19 cellular contexts compared by ENCODE assay signal in the genomic region with DNA sequence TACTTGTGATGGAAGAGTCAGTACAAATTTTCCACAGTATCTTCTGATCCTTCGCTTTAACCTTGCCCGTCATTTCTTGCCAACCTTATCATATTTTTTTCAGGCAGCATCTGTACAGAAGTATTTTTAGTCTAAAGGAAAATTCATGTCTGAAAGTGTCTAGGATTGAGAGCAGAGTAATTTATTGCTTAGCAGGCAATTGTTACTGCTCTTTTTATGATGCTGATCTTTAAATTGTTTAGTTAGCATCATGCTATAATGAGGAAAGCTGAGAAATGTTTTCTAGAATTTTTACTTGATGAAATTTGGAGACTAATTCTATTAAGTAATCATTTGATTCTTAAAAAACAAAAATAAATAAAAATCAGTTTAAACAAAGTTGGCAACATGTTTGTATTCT.
"Had no signal": no experiment of that assay in that cellular context is flagged by ENCODE, and none has a peak within 500 bp of the region (broad histone marks: within the 10 kb centered on the region; RNA-seq: fewer than 3 reads in every experiment).

No MANE protein-coding gene starts in this region.

- H3K27ac ChIP-seq: neutrophil, parathyroid adenoma, VCaP had no signal

- ATAC-seq: activated CD8-positive, alpha-beta memory T cell treated with anti-CD3 and anti-CD28 coated beads, Interleukin-2, amount 10 ng/mL, durations not matched to agents 7 days and 5 days; activated T-helper 17 cell treated with anti-CD3 and anti-CD28 coated beads, Interleukin-2, amount 50 U/mL, for 72 hours; gastrocnemius medialis; natural killer cell had no signal

- DNase-seq: activated CD4-positive, alpha-beta T cell treated with anti-CD3 and anti-CD28 coated beads, Interleukin-2, amount 50 U/mL, for 48 hours; activated CD8-positive, alpha-beta memory T cell treated with anti-CD3 and anti-CD28 coated beads, Interleukin-2, amount 10 ng/mL, durations not matched to agents 7 days and 5 days; activated naive CD4-positive, alpha-beta T cell; activated naive CD8-positive, alpha-beta T cell treated with anti-CD3 and anti-CD28 coated beads, Interleukin-2, amount 10 ng/mL, durations not matched to agents 7 days and 5 days; effector CD4-positive, alpha-beta T cell; gastrocnemius medialis; immature natural killer cell; kidney glomerular epithelial cell; mesenchymal stem cell; natural killer cell; stimulated activated CD4-positive, alpha-beta T cell treated with anti-CD3 and anti-CD28 coated beads, Interleukin-12 subunit alpha, Interleukin-12 subunit beta, amount 100 ng/mL, for 4 hours; stimulated activated CD4-positive, alpha-beta T cell treated with anti-CD3 and anti-CD28 coated beads, Interleukin-1b, Interleukin-23, amount 100 ng/mL, for 48 hours; stimulated activated CD8-positive, alpha-beta memory T cell treated with anti-CD3 and anti-CD28 coated beads, Interleukin-4, amount 100 ng/mL, for 48 hours; stimulated activated naive CD4-positive, alpha-beta T cell; tibial artery had no signal

- H3K4me3 ChIP-seq: gastrocnemius medialis, tibial artery had no signal

- H3K27me3 ChIP-seq: gastrocnemius medialis, neutrophil, tibial artery had no signal

- H3K9me3 ChIP-seq: gastrocnemius medialis, neutrophil, tibial artery had no signal
